27 cellular contexts compared by ENCODE assay signal in genomic region chr7:114765331-114766125, GRCh38.
"Had no signal": no experiment of that assay in that cellular context is flagged by ENCODE, and none has a peak within 500 bp of the region (broad histone marks: within the 10 kb centered on the region; RNA-seq: fewer than 3 reads in every experiment).

No MANE protein-coding gene starts in this region.

- H3K4me3 Mint-ChIP-seq: activated CD8-positive, alpha-beta T cell treated with anti-CD3 and anti-CD28 coated beads for 36 hours; activated naive CD4-positive, alpha-beta T cell treated with anti-CD3 and anti-CD28 coated beads, Interleukin-2, amount 10 ng/mL, durations not matched to agents 7 days and 5 days; activated naive CD8-positive, alpha-beta T cell treated with anti-CD3 and anti-CD28 coated beads for 36 hours; activated T-cell treated with anti-CD3 and anti-CD28 coated beads, Interleukin-2, amount 50 U/mL, for 72 hours; T-helper 1 cell treated with Interleukin-12 subunit alpha and Interleukin-12 subunit beta and Interleukin-4 antibody, amounts not matched to agents 30 μg/mL and 1 μg/mL, for 36 hours had no signal

- H3K9me3 Mint-ChIP-seq: activated CD8-positive, alpha-beta T cell treated with anti-CD3 and anti-CD28 coated beads for 36 hours; activated naive CD4-positive, alpha-beta T cell treated with anti-CD3 and anti-CD28 coated beads, Interleukin-2, amount 10 ng/mL, durations not matched to agents 7 days and 5 days; activated naive CD8-positive, alpha-beta T cell treated with anti-CD3 and anti-CD28 coated beads for 36 hours had no signal

- H3K4me1 ChIP-seq: adrenal gland, Peyer's patch, SJSA1 had no signal

- H3K36me3 Mint-ChIP-seq: activated naive CD4-positive, alpha-beta T cell treated with anti-CD3 and anti-CD28 coated beads, Interleukin-2, amount 10 ng/mL, durations not matched to agents 7 days and 5 days; activated naive CD8-positive, alpha-beta T cell treated with anti-CD3 and anti-CD28 coated beads for 36 hours had no signal

- H3K27ac Mint-ChIP-seq: activated CD8-positive, alpha-beta T cell treated with anti-CD3 and anti-CD28 coated beads for 36 hours; activated naive CD4-positive, alpha-beta T cell treated with anti-CD3 and anti-CD28 coated beads, Interleukin-2, amount 10 ng/mL, durations not matched to agents 7 days and 5 days; activated naive CD8-positive, alpha-beta T cell treated with anti-CD3 and anti-CD28 coated beads for 36 hours; activated T-cell treated with anti-CD3 and anti-CD28 coated beads, Interleukin-2, amount 50 U/mL, for 72 hours; activated T-helper 2 cell treated with anti-CD3 and anti-CD28 coated beads, Interferon-gamma antibody, Interleukin-2, Interleukin-4, amounts not matched to agents 10 μg/mL and 5 μg/mL and 100 μg/mL, durations not matched to agents 14 hours and 24 hours and 36 hours; T-helper 1 cell treated with Interleukin-12 subunit alpha and Interleukin-12 subunit beta and Interleukin-4 antibody, amounts not matched to agents 30 μg/mL and 1 μg/mL, for 36 hours had no signal

- H3K9me3 ChIP-seq: adrenal gland, Peyer's patch, SJSA1 had no signal

- H3K27me3 ChIP-seq: adrenal gland, Peyer's patch, SJSA1 had no signal

- H3K36me3 ChIP-seq: adrenal gland, Peyer's patch, SJSA1 had no signal

- H3K27ac ChIP-seq: adrenal gland, Peyer's patch, RWPE1, SJSA1 had no signal

- H3K4me1 Mint-ChIP-seq: activated naive CD4-positive, alpha-beta T cell treated with anti-CD3 and anti-CD28 coated beads, Interleukin-2, amount 10 ng/mL, durations not matched to agents 7 days and 5 days had no signal

- H3K27me3 Mint-ChIP-seq: activated naive CD4-positive, alpha-beta T cell treated with anti-CD3 and anti-CD28 coated beads, Interleukin-2, amount 10 ng/mL, durations not matched to agents 7 days and 5 days had no signal

- H3K4me3 ChIP-seq: adrenal gland, Peyer's patch, SJSA1 had no signal

- DNase-seq: activated CD4-positive, alpha-beta T cell treated with anti-CD3 and anti-CD28 coated beads for 4 hours; activated CD8-positive, alpha-beta memory T cell treated with anti-CD3 and anti-CD28 coated beads, Interleukin-2, amount 50 U/mL, for 4 hours; activated CD8-positive, alpha-beta T cell treated with anti-CD3 and anti-CD28 coated beads for 36 hours; activated gamma-delta T cell treated with Interleukin-2 at 50 U/mL for 16 hours; activated naive CD4-positive, alpha-beta T cell treated with anti-CD3 and anti-CD28 coated beads, Interleukin-2, amount 10 ng/mL, durations not matched to agents 7 days and 5 days; activated naive CD8-positive, alpha-beta T cell treated with anti-CD3 and anti-CD28 coated beads for 36 hours; activated T-cell treated with anti-CD3 and anti-CD28 coated beads, Interleukin-2, amount 50 U/mL, for 72 hours; adrenal gland; anterior cingulate cortex; caudate nucleus; NCI-H1048; NCI-H1930; NCI-H2171; NCI-H2227 treated with DMSO at 0.1 percent for 48 hours; NCI-H526 treated with DMSO at 0.1 percent for 48 hours; NCI-H82; NK-92 treated with Interleukin-12 subunit alpha and Interleukin-12 subunit beta, amount 100 ng/mL, for 24 hours; OCI-M1; Peyer's patch; Right ventricle myocardium superior; SW 1271 had no signal

- ATAC-seq: activated CD4-positive, CD25-positive, alpha-beta regulatory T cell treated with anti-CD3 and anti-CD28 coated beads, Interleukin-2, amount 50 U/mL, for 24 hours; activated CD8-positive, alpha-beta T cell treated with anti-CD3 and anti-CD28 coated beads for 36 hours; activated T-cell treated with anti-CD3 and anti-CD28 coated beads, Interleukin-2, amount 50 U/mL, for 72 hours; SK-N-SH treated with all-trans-retinoic acid at 6 μM for 48 hours had no signal
